In the genomic region with DNA sequence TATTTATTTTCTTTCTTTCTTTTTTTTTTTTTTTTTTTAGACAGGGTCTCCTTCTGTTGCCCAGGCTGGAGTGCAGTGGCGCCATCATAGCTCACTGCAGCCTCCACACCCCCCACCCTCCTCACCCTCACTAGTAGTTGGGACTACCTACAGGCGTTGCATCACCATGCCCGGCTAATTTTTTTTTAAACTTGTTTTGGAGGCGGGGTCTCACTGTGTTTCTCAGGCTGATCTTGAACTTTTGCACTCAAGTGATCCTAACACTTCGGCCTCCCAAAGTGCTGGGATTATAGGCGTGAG, we compare ENCODE assay signal across 1 cellular context.
TF ChIP-seq lines count a peak whose summit lies in the region.

No MANE protein-coding gene starts in this region.

TF ChIP-seq in GM12878, 131 proteins besides CTCF, POLR2A, EP300 and RAD21 (continued from another document):
- TF ChIP-seq, protein P1, sequence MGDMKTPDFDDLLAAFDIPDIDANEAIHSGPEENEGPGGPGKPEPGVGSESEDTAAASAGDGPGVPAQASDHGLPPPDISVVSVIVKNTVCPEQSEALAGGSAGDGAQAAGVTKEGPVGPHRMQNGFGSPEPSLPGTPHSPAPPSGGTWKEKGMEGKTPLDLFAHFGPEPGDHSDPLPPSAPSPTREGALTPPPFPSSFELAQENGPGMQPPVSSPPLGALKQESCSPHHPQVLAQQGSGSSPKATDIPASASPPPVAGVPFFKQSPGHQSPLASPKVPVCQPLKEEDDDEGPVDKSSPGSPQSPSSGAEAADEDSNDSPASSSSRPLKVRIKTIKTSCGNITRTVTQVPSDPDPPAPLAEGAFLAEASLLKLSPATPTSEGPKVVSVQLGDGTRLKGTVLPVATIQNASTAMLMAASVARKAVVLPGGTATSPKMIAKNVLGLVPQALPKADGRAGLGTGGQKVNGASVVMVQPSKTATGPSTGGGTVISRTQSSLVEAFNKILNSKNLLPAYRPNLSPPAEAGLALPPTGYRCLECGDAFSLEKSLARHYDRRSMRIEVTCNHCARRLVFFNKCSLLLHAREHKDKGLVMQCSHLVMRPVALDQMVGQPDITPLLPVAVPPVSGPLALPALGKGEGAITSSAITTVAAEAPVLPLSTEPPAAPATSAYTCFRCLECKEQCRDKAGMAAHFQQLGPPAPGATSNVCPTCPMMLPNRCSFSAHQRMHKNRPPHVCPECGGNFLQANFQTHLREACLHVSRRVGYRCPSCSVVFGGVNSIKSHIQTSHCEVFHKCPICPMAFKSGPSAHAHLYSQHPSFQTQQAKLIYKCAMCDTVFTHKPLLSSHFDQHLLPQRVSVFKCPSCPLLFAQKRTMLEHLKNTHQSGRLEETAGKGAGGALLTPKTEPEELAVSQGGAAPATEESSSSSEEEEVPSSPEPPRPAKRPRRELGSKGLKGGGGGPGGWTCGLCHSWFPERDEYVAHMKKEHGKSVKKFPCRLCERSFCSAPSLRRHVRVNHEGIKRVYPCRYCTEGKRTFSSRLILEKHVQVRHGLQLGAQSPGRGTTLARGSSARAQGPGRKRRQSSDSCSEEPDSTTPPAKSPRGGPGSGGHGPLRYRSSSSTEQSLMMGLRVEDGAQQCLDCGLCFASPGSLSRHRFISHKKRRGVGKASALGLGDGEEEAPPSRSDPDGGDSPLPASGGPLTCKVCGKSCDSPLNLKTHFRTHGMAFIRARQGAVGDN (IDR thresholded peaks at IDR 0.05), result no peak
- TF ChIP-seq EZH2 (IDR thresholded peaks at IDR 0.05; ENCODE audit: borderline replicate concordance, control insufficient read depth, low read depth, low read length) (no peak), JUNB (IDR thresholded peaks at IDR 0.05) (no peak), ZBTB4 (CRISPR knock-in tag; IDR thresholded peaks at IDR 0.05) (no peak), BACH1 (IDR thresholded peaks at IDR 0.05; ENCODE audit: borderline replicate concordance) (no peak), POLR2AphosphoS2 (IDR thresholded peaks at IDR 0.05; ENCODE audit: low read depth, low read length) (no peak), MAX (IDR thresholded peaks at IDR 0.05; ENCODE audit: low read depth, low read length) (no peak), SMC3 (IDR thresholded peaks at IDR 0.05; ENCODE audit: borderline replicate concordance, low read length) (no peak)
